ENCODE assay signal across 11 cellular contexts in genomic region chr1:208235356-208235982, GRCh38. TPM values are rescaled to one million over a fixed set of nuclear protein-coding genes. Genes with fewer than 3 reads are reported as not detected.
DNase-seq lines count a peak whose midpoint lies in the region; ATAC-seq and TF ChIP-seq lines count a peak whose summit lies in the region.
"Had no signal": no experiment of that assay in that cellular context is flagged by ENCODE, and none has a peak within 500 bp of the region (broad histone marks: within the 10 kb centered on the region; RNA-seq: fewer than 3 reads in every experiment).

No MANE protein-coding gene starts in this region.

- H3K36me3 Mint-ChIP-seq in naive B cell: no peaks in the 10 kb centered on the region

- ATAC-seq in heart left ventricle (no peak), left cardiac atrium (no peak), naive B cell (ENCODE audit: low read depth in 2 of 2) (no peak), GM19023 (IDR thresholded peaks at IDR 0.05; ENCODE audit: unreplicated experiment) (no peak)

- H3K27me3 ChIP-seq in heart left ventricle (peaks cover 0 to 4% (median 0%) of the 10 kb centered on the region in 9 donors), duodenal mucosa (ENCODE audit: control insufficient read depth in 1 of 2, insufficient read depth in 2 of 2, low read length in 2 of 2) (no peaks in the 10 kb centered on the region), transverse colon (no peaks in the 10 kb centered on the region)

- no peaks in the 10 kb centered on the region for H3K9me3 Mint-ChIP-seq in naive B cell
- H3K9me3 Mint-ChIP-seq: T-helper 2 cell treated with Interferon-gamma antibody and Interleukin-4, amounts not matched to agents 5 μg/mL and 100 μg/mL, for 36 hours had no signal

- H3K4me3 ChIP-seq in heart left ventricle: no peak overlapping the region
- peak overlapping the region in 1 of 2 donors; percentile 20 for H3K4me3 ChIP-seq in duodenal mucosa (ENCODE audit: low read depth in 1 of 2, low read length in 2 of 2)
- no peak overlapping the region for H3K4me3 ChIP-seq in transverse colon

- H3K27ac Mint-ChIP-seq in naive B cell: peak overlapping the region in 4 of 6 donors; percentile 23 to 60 (median 58)

- intact Hi-C loops in heart left ventricle (cut with DNase I) (loop anchor here in 8 of 10 donors (5.0 to 10.0 kb wide), 4 partner anchors 33 to 103 kb away; no protein-coding TSS in a partner anchor), left cardiac atrium (cut with DNase I) (no loop called here), transverse colon (cut with DNase I; ENCODE audit: low total_unique reads) (loop anchor here (10.0 kb wide), 1 partner anchor 71 kb away; no protein-coding TSS in a partner anchor)

- H3K9me3 ChIP-seq in heart left ventricle (no peaks in the 10 kb centered on the region), duodenal mucosa (ENCODE audit: control insufficient read depth in 1 of 2, low read length in 2 of 2) (no peaks in the 10 kb centered on the region), transverse colon (no peaks in the 10 kb centered on the region)

- TF ChIP-seq POLR2A in heart left ventricle (IDR thresholded peaks at IDR 0.05): no peak
- no peak for TF ChIP-seq POLR2A in transverse colon (IDR thresholded peaks at IDR 0.05)

- H3K36me3 ChIP-seq in heart left ventricle (peaks cover 0 to 11% (median 0%) of the 10 kb centered on the region in 9 donors), duodenal mucosa (ENCODE audit: control insufficient read depth in 1 of 2, insufficient read depth in 2 of 2, low read length in 2 of 2) (peaks cover 0 to 7% of the 10 kb centered on the region in 2 donors), transverse colon (no peaks in the 10 kb centered on the region)

- H3K9ac ChIP-seq in duodenal mucosa (ENCODE audit: low read depth in 1 of 2, low read length in 2 of 2): peak overlapping the region; percentile 40 to 52

- 73 to 80% (median 75%) methylated on average over 9 of the region's 9 CpGs for WGBS in heart left ventricle, 4 donors
- 56 to 71% methylated on average over 5 to 9 of the region's 9 CpGs for WGBS in transverse colon (ENCODE audit: low coverage in 1 of 2), 2 donors

- DNase-seq in heart left ventricle: no peak
- no peak for DNase-seq in left cardiac atrium
- no peak for DNase-seq in naive B cell
- DNase-seq in transverse colon: no peak
- no peak for DNase-seq in A172 (ENCODE audit: low spot score)
- DNase-seq in SKM-1 treated with dmso at 0.1 percent for 144 hours (lab: John Stamatoyannopoulos, UW; ENCODE audit: unreplicated experiment): no peak
- DNase-seq: activated CD8-positive, alpha-beta memory T cell treated with anti-CD3 and anti-CD28 coated beads for 24 hours; NCI-H1930 had no signal

- TF ChIP-seq CTCF in heart left ventricle (IDR thresholded peaks at IDR 0.05) (no peak), transverse colon (IDR thresholded peaks at IDR 0.05) (no peak)

- peaks cover 3 to 12% (median 9%) of the 10 kb centered on the region in 3 donors for H3K4me1 Mint-ChIP-seq in naive B cell

- in situ Hi-C loops in transverse colon (cut with MboI; ENCODE audit: low pct_ligation_motif_present in 1 of 4, low pct_unique_long_range_greater_than_20kb in 1 of 4, low sequenced_read_pairs in 3 of 4): loop anchor here in 1 of 4 donors (25.0 kb wide), 1 partner anchor 98 kb away; no protein-coding TSS in a partner anchor

- H3K4me3 Mint-ChIP-seq in naive B cell: peak overlapping the region in 4 of 8 donors; percentile 36 to 75 (median 46)

- peaks cover 0 to 33% (median 5%) of the 10 kb centered on the region in 3 donors for H3K27me3 Mint-ChIP-seq in naive B cell

- TF ChIP-seq EP300 in transverse colon (IDR thresholded peaks at IDR 0.05; ENCODE audit: low read depth): no peak

- peaks cover 6 to 100% (median 79%) of the 10 kb centered on the region in 12 donors for H3K4me1 ChIP-seq in heart left ventricle
- H3K4me1 ChIP-seq in duodenal mucosa (ENCODE audit: control insufficient read depth in 1 of 2, insufficient read depth in 2 of 2, low read length in 2 of 2): peaks cover 67 to 80% of the 10 kb centered on the region in 2 donors
- peaks cover 14 to 96% (median 81%) of the 10 kb centered on the region in 4 donors for H3K4me1 ChIP-seq in transverse colon

- H3K27ac ChIP-seq in heart left ventricle (peak overlapping the region in 11 of 12 donors; percentile 51 to 86 (median 65)), duodenal mucosa (ENCODE audit: low read depth, low read length) (no peak overlapping the region), transverse colon (peak overlapping the region; percentile 68 to 79 (median 74))

RNA-seq across cellular contexts. Expression of gene PLXNA2, which starts 8.7 kb away (rescaled TPM):
- 10 to 100 TPM; 13.3 to 28.2 (median 18.4) TPM for total RNA-seq in heart left ventricle
- 10 to 100 TPM in 1 of 2 donors, 1 to 10 TPM in 1; 9.2 to 10.5 TPM for polyA plus RNA-seq in heart left ventricle
- total RNA-seq in left cardiac atrium: 10 to 100 TPM; 13.3 to 43.4 TPM
- polyA plus RNA-seq in naive B cell (ENCODE audit: low read depth in 6 of 6): 1 to 10 TPM in 1 of 6 donors, under 1 TPM in 4, not detected in 1; 0.35 to 1.6 (median 0.60) TPM
- total RNA-seq in transverse colon: 100 to 1,000 TPM in 1 of 4 donors, 10 to 100 TPM in 3; 77.4 to 140 (median 85.5) TPM
- 6.8 and 15.8 TPM in 2 replicates for total RNA-seq in A172 (2014; rRNA removed; shearing (Covaris generic))

Comparison
In these comparisons a context has a peak if more than half of its experiments do, and no peak if none do; other contexts are left out.
1. intact Hi-C loops: an anchor here in heart left ventricle (5.0 to 10.0 kb wide) and transverse colon (10.0 kb wide); none called in left cardiac atrium.